In the genomic region with DNA sequence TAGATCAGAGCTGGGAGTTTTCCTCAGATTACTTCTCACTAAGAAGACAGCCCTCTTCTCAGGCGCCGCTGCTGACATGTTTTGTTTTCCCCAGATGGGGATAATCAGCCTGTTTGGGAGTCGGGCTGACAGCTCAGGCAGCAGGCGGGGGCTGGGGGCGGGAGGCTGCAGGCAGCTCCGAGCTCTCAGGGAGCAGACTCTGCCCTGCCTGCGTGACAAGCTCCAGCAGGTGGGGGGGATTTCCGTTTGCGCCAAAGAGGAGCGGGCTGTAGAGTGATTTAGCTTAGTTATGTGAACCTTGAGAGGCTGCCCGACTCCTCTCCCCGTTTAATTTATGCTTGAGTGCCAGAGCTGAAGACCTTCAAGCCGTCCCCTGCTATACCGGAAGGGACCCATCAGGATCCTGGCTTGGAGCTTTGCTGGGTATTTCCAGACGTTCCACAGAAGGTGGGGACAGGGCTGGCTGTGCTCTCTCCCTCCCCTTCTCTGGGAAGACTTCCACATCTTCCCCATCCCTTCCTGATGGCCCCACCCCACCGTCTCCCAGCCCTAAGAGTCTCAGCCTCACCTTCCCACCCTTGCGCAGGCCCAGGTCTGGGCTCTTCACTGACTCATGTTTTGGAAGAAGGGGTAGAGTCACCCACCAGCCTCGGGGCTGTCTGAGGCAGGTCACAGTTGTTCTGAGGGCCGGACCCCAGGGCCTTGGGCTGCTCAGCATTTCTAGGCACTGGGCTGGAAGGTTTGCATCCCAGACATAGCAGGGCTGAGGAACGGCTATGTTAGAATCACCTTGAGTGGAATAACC, we compare ENCODE assay signal across 1 cellular context.
TF ChIP-seq lines count a peak whose summit lies in the region.

No MANE protein-coding gene starts in this region.

TF ChIP-seq in GM12878, 131 proteins besides CTCF, POLR2A, EP300 and RAD21:
- TF ChIP-seq BCL11A (IDR thresholded peaks at IDR 0.05; ENCODE audit: low read depth, low read length) (no peak), TCF12 (IDR thresholded peaks at IDR 0.05; ENCODE audit: low read depth, low read length) (peak; percentile 34; the same call in 1 of the 2 replicates), ZNF384 (IDR thresholded peaks at IDR 0.05; ENCODE audit: borderline replicate concordance, low read depth, low read length) (no peak), JUNB (IDR thresholded peaks at IDR 0.05) (no peak), RB1 (IDR thresholded peaks at IDR 0.05; ENCODE audit: borderline replicate concordance) (no peak)
- TF ChIP-seq, protein P1, sequence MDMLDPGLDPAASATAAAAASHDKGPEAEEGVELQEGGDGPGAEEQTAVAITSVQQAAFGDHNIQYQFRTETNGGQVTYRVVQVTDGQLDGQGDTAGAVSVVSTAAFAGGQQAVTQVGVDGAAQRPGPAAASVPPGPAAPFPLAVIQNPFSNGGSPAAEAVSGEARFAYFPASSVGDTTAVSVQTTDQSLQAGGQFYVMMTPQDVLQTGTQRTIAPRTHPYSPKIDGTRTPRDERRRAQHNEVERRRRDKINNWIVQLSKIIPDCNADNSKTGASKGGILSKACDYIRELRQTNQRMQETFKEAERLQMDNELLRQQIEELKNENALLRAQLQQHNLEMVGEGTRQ (IDR thresholded peaks at IDR 0.05; ENCODE audit: borderline replicate concordance, low read depth, low read length), result no peak
- TF ChIP-seq, protein P2, sequence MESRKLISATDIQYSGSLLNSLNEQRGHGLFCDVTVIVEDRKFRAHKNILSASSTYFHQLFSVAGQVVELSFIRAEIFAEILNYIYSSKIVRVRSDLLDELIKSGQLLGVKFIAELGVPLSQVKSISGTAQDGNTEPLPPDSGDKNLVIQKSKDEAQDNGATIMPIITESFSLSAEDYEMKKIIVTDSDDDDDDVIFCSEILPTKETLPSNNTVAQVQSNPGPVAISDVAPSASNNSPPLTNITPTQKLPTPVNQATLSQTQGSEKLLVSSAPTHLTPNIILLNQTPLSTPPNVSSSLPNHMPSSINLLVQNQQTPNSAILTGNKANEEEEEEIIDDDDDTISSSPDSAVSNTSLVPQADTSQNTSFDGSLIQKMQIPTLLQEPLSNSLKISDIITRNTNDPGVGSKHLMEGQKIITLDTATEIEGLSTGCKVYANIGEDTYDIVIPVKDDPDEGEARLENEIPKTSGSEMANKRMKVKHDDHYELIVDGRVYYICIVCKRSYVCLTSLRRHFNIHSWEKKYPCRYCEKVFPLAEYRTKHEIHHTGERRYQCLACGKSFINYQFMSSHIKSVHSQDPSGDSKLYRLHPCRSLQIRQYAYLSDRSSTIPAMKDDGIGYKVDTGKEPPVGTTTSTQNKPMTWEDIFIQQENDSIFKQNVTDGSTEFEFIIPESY (IDR thresholded peaks at IDR 0.05), result no peak
- TF ChIP-seq, protein P3, sequence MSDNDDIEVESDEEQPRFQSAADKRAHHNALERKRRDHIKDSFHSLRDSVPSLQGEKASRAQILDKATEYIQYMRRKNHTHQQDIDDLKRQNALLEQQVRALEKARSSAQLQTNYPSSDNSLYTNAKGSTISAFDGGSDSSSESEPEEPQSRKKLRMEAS (IDR thresholded peaks at IDR 0.05; ENCODE audit: low read depth, low read length), result no peak
